In genomic region chr6:111605100-111605748, GRCh38 we compare ENCODE assay signal across 8 cellular contexts. TPM values are rescaled to one million over a fixed set of nuclear protein-coding genes. Genes with fewer than 3 reads are reported as not detected.
DNase-seq lines count a peak whose midpoint lies in the region; ATAC-seq, FAIRE-seq and TF ChIP-seq lines count a peak whose summit lies in the region.

No MANE protein-coding gene starts in this region.

- TF ChIP-seq POLR2A in A549 (IDR thresholded peaks at IDR 0.05; ENCODE audit: low read length): no peak
- TF ChIP-seq POLR2A in GM18505 (IDR thresholded peaks at IDR 0.05; ENCODE audit: borderline replicate concordance, extremely low read depth, insufficient read depth, insufficient read length): no peak

- intact Hi-C loops in heart right ventricle (cut with DNase I): loop anchor here in 6 of 10 donors (1.0 to 10.0 kb wide), 8 partner anchors 37 to 123 kb away; partner anchors contain the start of gene REV3L (in 3 of the 6)

- peak overlapping the region; percentile 46 for H3K4me3 ChIP-seq in A549
- H3K4me3 ChIP-seq in adipocyte (ENCODE audit: low read length): peak overlapping the region; percentile 85
- H3K4me3 ChIP-seq in heart right ventricle: peak overlapping the region; percentile 47 to 74 (median 61)
- H3K4me3 ChIP-seq in parathyroid adenoma (ENCODE audit: low read depth, low read length): peak overlapping the region; percentile 68

- WGBS in A549 (ENCODE audit: missing lambda C conversion rate): 2% methylated on average over 18 of the region's 18 CpGs
- 0% methylated on average over 18 of the region's 18 CpGs for WGBS in heart right ventricle, 2 donors

- peak overlapping the region; percentile 99 for H3K9ac ChIP-seq in adipocyte (ENCODE audit: low read length)
- peak overlapping the region; percentile 73 for H3K9ac ChIP-seq in parathyroid adenoma

- CTCF ChIA-PET in A549 (lab: Yijun Ruan, JAX): interaction anchor here (0.7 to 2.2 kb wide), 8 partner anchors 14 to 355 kb away, joined by 3 to 9 read pairs (median 4); a partner anchor contains a TSS

- TF ChIP-seq RAD21 in A549 (conservative IDR thresholded peaks at IDR 0.05 in 1 of 2, IDR thresholded peaks at IDR 0.05 in 1 of 2): no peak

- no peak for FAIRE-seq in A549 (lab: Jason Lieb, UNC)

- TF ChIP-seq EP300 in A549 (IDR thresholded peaks at IDR 0.05): no peak

- H3K9me3 ChIP-seq in A549 (no peaks in the 10 kb centered on the region), adipocyte (ENCODE audit: control insufficient read depth, low read length) (no peaks in the 10 kb centered on the region), heart right ventricle (no peaks in the 10 kb centered on the region), parathyroid adenoma (ENCODE audit: control insufficient read depth, low read length) (no peaks in the 10 kb centered on the region)

- H3K36me3 ChIP-seq in adipocyte (ENCODE audit: control insufficient read depth, insufficient read depth, low read length, severe bottlenecking) (peaks cover under 1% of the 10 kb centered on the region), heart right ventricle (peaks cover 0 to under 1% (median 0%) of the 10 kb centered on the region in 9 donors), parathyroid adenoma (ENCODE audit: control insufficient read depth, insufficient read depth, low read length) (no peaks in the 10 kb centered on the region)

- POLR2A ChIA-PET in A549 (lab: Yijun Ruan, JAX): interaction anchor here (0.5 to 2.3 kb wide), 7 partner anchors 10 to 346 kb away, joined by 3 to 30 read pairs (median 5); partner anchors contain the start of gene REV3L

- H3K27me3 ChIP-seq in adipocyte (replicated peaks; ENCODE audit: control insufficient read depth, insufficient read depth, low read length) (no peaks in the 10 kb centered on the region), heart right ventricle (no peaks in the 10 kb centered on the region), parathyroid adenoma (ENCODE audit: control insufficient read depth, insufficient read depth, low read length) (no peaks in the 10 kb centered on the region)

- TF ChIP-seq CTCF in A549 (IDR thresholded peaks at IDR 0.05) (no peak), heart right ventricle (IDR thresholded peaks at IDR 0.05) (no peak), parathyroid adenoma (IDR thresholded peaks at IDR 0.05) (no peak)

- peak; percentile 29 to 31 for DNase-seq in A549 (ENCODE audit: low read depth in 1 of 2, low spot score in 1 of 2)
- peak; percentile 49 for DNase-seq in NOMO-1 treated with dmso at 0.1 percent for 144 hours (lab: John Stamatoyannopoulos, UW; ENCODE audit: unreplicated experiment)
- DNase-seq in adipocyte (ENCODE audit: low read depth): peak; percentile 95
- peak; percentile 73 to 79 for DNase-seq in heart right ventricle
- no peak for DNase-seq in middle frontal gyrus (ENCODE audit: extremely low spot score, low spot score)

- H2AFZ ChIP-seq in parathyroid adenoma: peak overlapping the region; percentile 96

- peak overlapping the region; percentile 79 for H3K4me2 ChIP-seq in A549
- peak overlapping the region; percentile 81 for H3K4me2 ChIP-seq in parathyroid adenoma (ENCODE audit: low read length)

- H3K4me1 ChIP-seq in A549: peaks cover 42% of the 10 kb centered on the region
- H3K4me1 ChIP-seq in adipocyte (ENCODE audit: control insufficient read depth, insufficient read depth, low read length): peaks cover 46% of the 10 kb centered on the region
- peaks cover 14 to 68% (median 55%) of the 10 kb centered on the region in 9 donors for H3K4me1 ChIP-seq in heart right ventricle
- peaks cover 33% of the 10 kb centered on the region for H3K4me1 ChIP-seq in parathyroid adenoma

- ATAC-seq in A549: peak; percentile 61 to 71
- ATAC-seq in GM18505 (IDR thresholded peaks at IDR 0.05; ENCODE audit: unreplicated experiment): peak; percentile 47
- peak; percentile 48 for ATAC-seq in HG02885 (IDR thresholded peaks at IDR 0.05; ENCODE audit: poor library complexity, unreplicated experiment)
- peak; percentile 53 to 73 (median 67) for ATAC-seq in heart right ventricle

- H3K27ac ChIP-seq in A549 (peak overlapping the region; percentile 78 to 87), heart right ventricle (peak overlapping the region; percentile 89 to 97 (median 94)), parathyroid adenoma (peak overlapping the region; percentile 93)

- H3K79me2 ChIP-seq in parathyroid adenoma: no peaks in the 10 kb centered on the region

TF ChIP-seq in A549, 52 proteins besides CTCF, POLR2A, EP300 and RAD21:
- TF ChIP-seq BHLHE40 (IDR thresholded peaks at IDR 0.05; ENCODE audit: low read depth, low read length): no peak
- TF ChIP-seq, protein P1, sequence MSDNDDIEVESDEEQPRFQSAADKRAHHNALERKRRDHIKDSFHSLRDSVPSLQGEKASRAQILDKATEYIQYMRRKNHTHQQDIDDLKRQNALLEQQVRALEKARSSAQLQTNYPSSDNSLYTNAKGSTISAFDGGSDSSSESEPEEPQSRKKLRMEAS (IDR thresholded peaks at IDR 0.05): peak; percentile 57
- TF ChIP-seq, protein P2, sequence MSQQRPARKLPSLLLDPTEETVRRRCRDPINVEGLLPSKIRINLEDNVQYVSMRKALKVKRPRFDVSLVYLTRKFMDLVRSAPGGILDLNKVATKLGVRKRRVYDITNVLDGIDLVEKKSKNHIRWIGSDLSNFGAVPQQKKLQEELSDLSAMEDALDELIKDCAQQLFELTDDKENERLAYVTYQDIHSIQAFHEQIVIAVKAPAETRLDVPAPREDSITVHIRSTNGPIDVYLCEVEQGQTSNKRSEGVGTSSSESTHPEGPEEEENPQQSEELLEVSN (IDR thresholded peaks at IDR 0.05; ENCODE audit: borderline replicate concordance, low read depth): no peak
- no peak for TF ChIP-seq EHMT2 (IDR thresholded peaks at IDR 0.05; ENCODE audit: low read depth)

RNA-seq across cellular contexts. Expression of gene TRAF3IP2, which starts 0.5 kb away (rescaled TPM):
- polyA plus RNA-seq in A549 (2011; rRNA removed) (9.9 and 11.6 TPM in 2 replicates), A549 (2017; fragmentation: RNase III; extraction: RNeasy Plus Mini Kit Qiagen cat#74134 plus additional on column Dnase treatment) (5.9 to 7.2 TPM (median 5.9 TPM) in 3 replicates), heart right ventricle (10 to 100 TPM; 12.5 to 19.8 TPM)
- polyA plus RNA-seq in A549 (2012; cell fraction: cytosol; rRNA removed): 7.0 and 8.2 TPM in 2 replicates
- 6.4 and 7.0 TPM in 2 replicates for polyA plus RNA-seq in A549 (2012; cell fraction: nucleus; rRNA removed)
- 13.5 and 16.7 TPM in 2 replicates for polyA minus RNA-seq in A549 (2011; rRNA and poly(A)+ RNA removed)
- total RNA-seq in heart right ventricle: 10 to 100 TPM in 8 of 10 donors, 1 to 10 TPM in 2; 9.7 to 18.0 (median 11.8) TPM
